In the genomic region with DNA sequence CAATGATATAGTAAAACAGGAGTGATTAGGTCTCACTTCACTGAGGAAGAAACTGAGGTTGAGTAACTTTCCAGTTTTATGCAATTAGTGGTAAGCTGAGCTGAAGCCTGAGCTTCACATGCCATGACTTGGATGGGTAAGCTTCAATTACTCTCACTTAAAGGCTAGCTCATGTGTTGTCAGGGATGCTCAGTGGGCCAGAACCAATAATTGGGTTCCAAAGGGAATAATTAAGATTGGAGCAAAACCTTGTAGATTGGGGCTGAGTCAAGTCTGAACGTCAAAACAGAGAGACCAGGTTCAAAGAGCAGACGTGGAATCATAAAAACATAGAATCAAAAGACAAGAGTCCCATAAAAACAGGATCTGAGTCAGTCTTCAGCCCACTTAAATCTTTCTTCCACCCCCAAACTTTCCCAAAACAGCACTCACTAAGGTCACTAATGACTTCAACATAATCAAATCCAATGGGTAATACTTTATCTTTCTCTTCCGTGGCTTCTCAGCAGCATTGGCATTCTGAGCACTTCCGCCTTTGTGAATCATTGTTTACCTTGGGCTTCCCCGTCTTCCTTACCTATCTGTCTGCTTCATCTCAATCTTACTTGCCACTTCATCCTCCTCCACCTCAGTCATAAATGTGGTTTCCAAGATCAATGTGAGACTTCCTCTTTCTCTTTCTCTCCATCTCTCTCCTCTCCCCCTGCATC, we compare ENCODE assay signal across 8 cellular contexts. TPM values are rescaled to one million over a fixed set of nuclear protein-coding genes. Genes with fewer than 3 reads are reported as not detected.
A peak's percentile ranks its signal among the peaks of the same experiment; 100 is the strongest.
DNase-seq lines count a peak whose midpoint lies in the region; ATAC-seq and TF ChIP-seq lines count a peak whose summit lies in the region.

No MANE protein-coding gene starts in this region.

- H2BK5ac ChIP-seq in IMR-90 (ENCODE audit: low read depth, low read length, poor library complexity, severe bottlenecking) = peak overlapping the region; percentile 27

- peak overlapping the region; percentile 93; the same call in 1 of the 2 replicates for H3K4ac ChIP-seq in IMR-90 (ENCODE audit: low read depth, low read length)

- no peaks in the 10 kb centered on the region for H4K20me1 ChIP-seq in DND-41 (ENCODE audit: insufficient read depth, low read length)
- no peaks in the 10 kb centered on the region for H4K20me1 ChIP-seq in IMR-90 (ENCODE audit: insufficient read depth, low read length)

- TF ChIP-seq RAD21 in IMR-90 (IDR thresholded peaks at IDR 0.05; ENCODE audit: low read length) = no peak

- peak overlapping the region; percentile 67 for H2BK20ac ChIP-seq in IMR-90 (ENCODE audit: low read depth, low read length)

- BruUV-seq in IMR-90 (replicated peaks; lab: Mats Ljungman, UMichigan) = no TSS peak

- no peaks in the 10 kb centered on the region for H3K79me2 ChIP-seq in DND-41 (ENCODE audit: insufficient read depth, low read length)

- CTCF ChIA-PET in IMR-90 (lab: Yijun Ruan, JAX) = no interaction called here

- dilution Hi-C loops in IMR-90 (cut with HindIII; ENCODE audit: low sequenced_read_pairs, unreplicated experiment) = loop anchor here (5.0 kb wide), 1 partner anchor 33 kb away; no protein-coding TSS in a partner anchor

- no peak overlapping the region for H2AFZ ChIP-seq in DND-41 (ENCODE audit: low read depth, low read length)
- H2AFZ ChIP-seq in IMR-90 (replicated peaks; ENCODE audit: low read length, poor library complexity) = no peak overlapping the region

- TF ChIP-seq POLR2A in IMR-90 (IDR thresholded peaks at IDR 0.05; ENCODE audit: low read depth, low read length) = no peak

- H3K23ac ChIP-seq in IMR-90 (ENCODE audit: low read depth, low read length) = peak overlapping the region; percentile 52; the same call in 1 of the 2 replicates

- 0% methylated on average over 4 of the region's 5 CpGs; no CpG with 5 or more reads in 1 of the 2 experiments for WGBS in IMR-90 (ENCODE audit: extremely low coverage in 2 of 2, insufficient read length in 1 of 2), 2 experiments

- peak overlapping the region; percentile 33 for H3K56ac ChIP-seq in IMR-90 (ENCODE audit: extremely low read depth, insufficient read depth, low read length)

- H2BK120ac ChIP-seq in IMR-90 (ENCODE audit: low read depth, low read length) = peak overlapping the region; percentile 91

- 0 out of 2 replicates have a peak overlapping the region, but pooled peaks have one; percentile 28 for H2AK5ac ChIP-seq in IMR-90 (ENCODE audit: low read depth, low read length)

- no peak overlapping the region for H3K9ac ChIP-seq in DND-41 (ENCODE audit: low read depth, low read length)
- no peak overlapping the region for H3K9ac ChIP-seq in IMR-90 (ENCODE audit: low read depth, low read length)

- ATAC-seq in DND-41 (ENCODE audit: insufficient read depth, low read depth) (peak; percentile 44; the same call in 1 of the 3 replicates), GM21447 (IDR thresholded peaks at IDR 0.05; ENCODE audit: unreplicated experiment) (peak; percentile 94), IMR-90 (ENCODE audit: low read depth) (peak; percentile 60)

- H3K79me1 ChIP-seq in IMR-90 (ENCODE audit: low read depth in 1 of 2, low read length in 2 of 2) = peaks cover 0 to 11% of the 10 kb centered on the region in 2 experiments; a peak in 1 of 4 replicates

- peak overlapping the region; percentile 85; the same call in 2 of the 3 replicates for H2BK15ac ChIP-seq in IMR-90 (ENCODE audit: low read depth, low read length)

- H3K9me1 ChIP-seq in IMR-90 (ENCODE audit: insufficient read depth, low read length) = peaks cover 18% of the 10 kb centered on the region

- H3K4me1 ChIP-seq in DND-41 (ENCODE audit: insufficient read depth, low read length) = no peaks in the 10 kb centered on the region
- H3K4me1 ChIP-seq in IMR-90 (ENCODE audit: control insufficient read depth, insufficient read depth, low read length) = peaks cover 13% of the 10 kb centered on the region

- H3K4me3 ChIP-seq in DND-41 (ENCODE audit: low read depth in 1 of 2, low read length in 2 of 2) (no peak overlapping the region), IMR-90 (ENCODE audit: insufficient read depth, low read depth, low read length) (no peak overlapping the region), epithelial cell of esophagus (ENCODE audit: low read length) (no peak overlapping the region), dorsolateral prefrontal cortex (no peak overlapping the region)

- peak overlapping the region; percentile 68; the same call in 1 of the 2 replicates for H3K18ac ChIP-seq in IMR-90 (ENCODE audit: low read depth, low read length)

- no peak overlapping the region for H2AK9ac ChIP-seq in IMR-90 (replicated peaks; ENCODE audit: low read depth, low read length, poor library complexity)

- no peaks in the 10 kb centered on the region for H3K36me3 ChIP-seq in DND-41 (ENCODE audit: insufficient read depth, low read length)
- no peaks in the 10 kb centered on the region for H3K36me3 ChIP-seq in IMR-90 (ENCODE audit: control insufficient read depth, insufficient read depth, low read length)

- in situ Hi-C loops in IMR-90 (cut with MboI; ENCODE audit: low sequenced_read_pairs) = no loop called here

- H4K8ac ChIP-seq in IMR-90 (ENCODE audit: low read depth in 2 of 2, low read length in 2 of 2) = peak overlapping the region; percentile 42 to 64; a peak in 3 of 4 replicates

- H3K14ac ChIP-seq in IMR-90 (replicated peaks; ENCODE audit: low read depth, low read length) = peak overlapping the region; percentile 89

- H3K27ac ChIP-seq in DND-41 (ENCODE audit: low read length) (no peak overlapping the region), IMR-90 (ENCODE audit: insufficient read depth, low read length) (no peak overlapping the region; the same call in 1 of the 2 replicates), dorsolateral prefrontal cortex (no peak overlapping the region)

- no peak for DNase-seq in DND-41
- DNase-seq in IMR-90 = peak; percentile 91
- peak; percentile 92 for DNase-seq in epithelial cell of esophagus (ENCODE audit: low read depth)
- no peak for DNase-seq in dorsolateral prefrontal cortex
- DNase-seq in inferior parietal cortex (ENCODE audit: extremely low spot score) = no peak
- no peak for DNase-seq in AML-193 (lab: John Stamatoyannopoulos, UW)
- no peak for DNase-seq in SKM-1 treated with dmso at 0.1 percent for 144 hours (lab: John Stamatoyannopoulos, UW; ENCODE audit: unreplicated experiment)

- TF ChIP-seq CTCF in DND-41 (IDR thresholded peaks at IDR 0.05; ENCODE audit: borderline replicate concordance, extremely low read depth, low read length, poor library complexity, severe bottlenecking) (no peak), IMR-90 (conservative IDR thresholded peaks at IDR 0.05; ENCODE audit: low read depth, low read length) (no peak), epithelial cell of esophagus (IDR thresholded peaks at IDR 0.05; ENCODE audit: insufficient read depth, low read depth, low read length, missing control alignments) (no peak), dorsolateral prefrontal cortex (IDR thresholded peaks at IDR 0.05 in 54 of 56, conservative IDR thresholded peaks at IDR 0.05 in 2 of 56; ENCODE audit: low read depth in 1 of 56, partially characterized antibody in 56 of 56) (no peak)

- POLR2A ChIA-PET in IMR-90 (lab: Charles Lee; ENCODE audit: unreplicated experiment) = interaction anchor here (0.8 kb wide), 1 partner anchor 23 kb away, joined by 3 read pairs; a partner anchor contains a TSS

- H4K5ac ChIP-seq in IMR-90 (ENCODE audit: low read depth, low read length) = peak overlapping the region; percentile 53; the same call in 1 of the 2 replicates

- intact Hi-C loops in IMR-90 (cut with micrococcal nuclease) (no loop called here), dorsolateral prefrontal cortex (cut with DNase I) (no loop called here)

- no peak overlapping the region for H3K4me2 ChIP-seq in DND-41 (ENCODE audit: insufficient read depth, low read length)
- H3K4me2 ChIP-seq in IMR-90 (ENCODE audit: low read depth, low read length) = peak overlapping the region; percentile 52; the same call in 1 of the 2 replicates

- H3K9me3 ChIP-seq in DND-41 (ENCODE audit: insufficient read depth, low read length, severe bottlenecking) = no peaks in the 10 kb centered on the region
- no peaks in the 10 kb centered on the region for H3K9me3 ChIP-seq in IMR-90 (ENCODE audit: control insufficient read depth, insufficient read depth, low read length)

- peak overlapping the region; percentile 23; the same call in 1 of the 2 replicates for H4K91ac ChIP-seq in IMR-90 (ENCODE audit: insufficient read depth, low read depth, low read length)

- H3K27me3 ChIP-seq in DND-41 (ENCODE audit: insufficient read depth, low read length, poor library complexity) (no peaks in the 10 kb centered on the region), IMR-90 (ENCODE audit: control insufficient read depth, insufficient read depth, low read length) (no peaks in the 10 kb centered on the region), dorsolateral prefrontal cortex (no peaks in the 10 kb centered on the region)

TF ChIP-seq in IMR-90, 13 proteins besides CTCF, POLR2A, EP300 and RAD21:
- TF ChIP-seq RFX5 (IDR thresholded peaks at IDR 0.05; ENCODE audit: low read depth, low read length) (peak; percentile 15; the same call in 1 of the 2 replicates), CEBPB (IDR thresholded peaks at IDR 0.05; ENCODE audit: low read depth, low read length) (peak; percentile 77; the same call in 1 of the 2 replicates), BHLHE40 (IDR thresholded peaks at IDR 0.05; ENCODE audit: low read depth, low read length) (0 out of 2 replicates have a peak, but pooled peaks have one; percentile 4), FOS (IDR thresholded peaks at IDR 0.05; ENCODE audit: low read depth, low read length) (peak; percentile 63; the same call in 1 of the 2 replicates), NFE2L2 (IDR thresholded peaks at IDR 0.05; ENCODE audit: low read depth, low read length) (no peak), SMC3 (IDR thresholded peaks at IDR 0.05; ENCODE audit: low read depth, low read length) (no peak)
TF ChIP-seq in IMR-90: peak in this region for 4.

RNA-seq across cellular contexts. Expression of a gene that starts 23.0 kb away (rescaled TPM):
- 60.4 and 63.9 TPM in 2 replicates for total RNA-seq in IMR-90 (2012; rRNA removed)
- polyA plus RNA-seq in IMR-90 (2012; rRNA removed) = 36.9 and 37.8 TPM in 2 replicates
- polyA plus RNA-seq in IMR-90 (2012; cell fraction: cytosol; rRNA removed) = 24.8 and 27.5 TPM in 2 replicates
- polyA plus RNA-seq in IMR-90 (2012; cell fraction: nucleus; rRNA removed; ENCODE audit: low replicate concordance) = 66.1 and 93.0 TPM in 2 replicates
- 100 to 1,000 TPM in 1 of 120 experiments, 10 to 100 TPM in 119; 13.7 to 161 (median 36.0) TPM for total RNA-seq in dorsolateral prefrontal cortex

Comparison
In these comparisons a context has a peak if more than half of its experiments do, and no peak if none do; other contexts are left out.
1. ATAC-seq: peak in every context shown above with its lines; median percentile 94 in GM21447; 60 in IMR-90; 44 in DND-41.
2. DNase-seq: peak in IMR-90 (single experiment) and epithelial cell of esophagus (single experiment); none in DND-41 (single experiment), dorsolateral prefrontal cortex (0 of 10), inferior parietal cortex (single experiment), AML-193 (0 of 2) and SKM-1 treated with dmso at 0.1 percent for 144 hours (single experiment).